ENCODE assay signal across 16 cellular contexts in the genomic region with DNA sequence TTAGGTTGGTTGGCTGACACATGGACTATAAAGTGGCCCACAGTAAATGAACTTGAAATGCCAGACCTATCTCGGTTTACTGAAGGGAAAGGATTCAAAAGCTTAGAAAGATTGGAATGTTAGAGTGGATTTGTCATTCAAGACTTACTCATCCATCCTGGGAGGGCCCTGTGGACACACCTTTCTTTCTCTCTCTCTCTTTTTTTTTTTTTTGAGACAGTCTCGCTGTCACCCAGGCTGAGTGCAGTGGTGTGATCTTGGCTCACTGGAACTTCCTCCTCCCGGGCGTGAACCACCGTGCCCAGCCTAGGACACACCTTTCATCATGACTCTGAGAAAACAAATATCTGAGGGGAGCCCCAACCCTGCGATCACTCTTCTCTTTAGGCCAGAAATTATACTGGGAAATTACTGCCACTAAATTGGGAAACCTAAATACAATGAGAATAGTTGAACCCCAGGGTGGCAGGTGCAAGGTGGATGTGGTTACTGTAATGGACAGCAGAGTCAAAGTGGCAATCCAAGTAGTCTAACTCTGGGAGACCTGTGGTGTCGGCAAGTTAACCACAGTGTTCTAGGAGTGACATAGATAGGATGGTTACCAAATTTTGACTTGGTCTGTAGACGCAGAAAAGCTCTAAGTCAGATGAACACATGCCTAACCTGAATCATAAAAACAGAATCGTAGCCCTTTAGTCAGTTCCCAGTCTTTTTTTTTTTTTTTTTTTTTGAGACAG. TPM values are rescaled to one million over a fixed set of nuclear protein-coding genes. Genes with fewer than 3 reads are reported as not detected.
DNase-seq lines count a peak whose midpoint lies in the region; ATAC-seq and TF ChIP-seq lines count a peak whose summit lies in the region.
"Had no signal": no experiment of that assay in that cellular context is flagged by ENCODE, and none has a peak within 500 bp of the region (broad histone marks: within the 10 kb centered on the region; RNA-seq: fewer than 3 reads in every experiment).

No MANE protein-coding gene starts in this region.

- peak; percentile 1 for DNase-seq in NK-92 treated with Interleukin-12 subunit alpha and Interleukin-12 subunit beta, amount 100 ng/mL, for 24 hours (lab: John Stamatoyannopoulos, UW)
- no peak for DNase-seq in NK-92 (lab: John Stamatoyannopoulos, UW; ENCODE audit: unreplicated experiment)
- DNase-seq in T-helper 17 cell, result no peak
- peak; percentile 26 to 31 (median 27) for DNase-seq in immature natural killer cell
- DNase-seq in type B pancreatic cell (ENCODE audit: extremely low spot score, unreplicated experiment), result no peak
- DNase-seq in effector CD4-positive, alpha-beta T cell, result no peak
- DNase-seq in activated T-helper 2 cell treated with anti-CD3 and anti-CD28 coated beads, Interferon-gamma antibody, Interleukin-2, Interleukin-4, amounts not matched to agents 10 μg/mL and 5 μg/mL and 100 μg/mL, durations not matched to agents 14 hours and 24 hours and 36 hours (ENCODE audit: low spot score), result no peak
- no peak for DNase-seq in activated T-cell treated with anti-CD3 and anti-CD28 coated beads, Interleukin-2, amount 50 U/mL, for 1 hour
- DNase-seq: activated CD8-positive, alpha-beta T cell treated with anti-CD3 and anti-CD28 coated beads, Interleukin-2, amount 10 ng/mL, durations not matched to agents 7 days and 5 days; activated naive CD4-positive, alpha-beta T cell treated with Interleukin-2 at 50 U/mL for 16 hours; central memory CD4-positive, alpha-beta T cell; islet precursor cell; spleen; upper lobe of left lung had no signal

- H3K36me3 Mint-ChIP-seq in T-helper 17 cell (ENCODE audit: low read depth) (peaks cover 1% of the 10 kb centered on the region), immature natural killer cell (no peaks in the 10 kb centered on the region), type B pancreatic cell (no peaks in the 10 kb centered on the region)
- no peaks in the 10 kb centered on the region for H3K36me3 Mint-ChIP-seq in activated T-helper 2 cell treated with anti-CD3 and anti-CD28 coated beads, Interferon-gamma antibody, Interleukin-2, Interleukin-4, amounts not matched to agents 10 μg/mL and 5 μg/mL and 100 μg/mL, durations not matched to agents 14 hours and 24 hours and 36 hours (ENCODE audit: low read depth)
- H3K36me3 Mint-ChIP-seq: neural progenitor cell had no signal

- no peaks in the 10 kb centered on the region for H3K27me3 Mint-ChIP-seq in T-helper 17 cell
- peaks cover 0 to 1% (median 0%) of the 10 kb centered on the region in 3 donors for H3K27me3 Mint-ChIP-seq in immature natural killer cell (ENCODE audit: low read depth in 3 of 3)
- no peaks in the 10 kb centered on the region for H3K27me3 Mint-ChIP-seq in type B pancreatic cell
- no peaks in the 10 kb centered on the region for H3K27me3 Mint-ChIP-seq in activated T-helper 2 cell treated with anti-CD3 and anti-CD28 coated beads, Interferon-gamma antibody, Interleukin-2, Interleukin-4, amounts not matched to agents 10 μg/mL and 5 μg/mL and 100 μg/mL, durations not matched to agents 14 hours and 24 hours and 36 hours (ENCODE audit: low read depth)

- no peak overlapping the region for H3K4me3 Mint-ChIP-seq in T-helper 17 cell
- peak overlapping the region in 2 of 5 donors; percentile 0 to 8 for H3K4me3 Mint-ChIP-seq in immature natural killer cell
- peak overlapping the region; percentile 13 for H3K4me3 Mint-ChIP-seq in type B pancreatic cell
- H3K4me3 Mint-ChIP-seq in activated T-helper 2 cell treated with anti-CD3 and anti-CD28 coated beads, Interferon-gamma antibody, Interleukin-2, Interleukin-4, amounts not matched to agents 10 μg/mL and 5 μg/mL and 100 μg/mL, durations not matched to agents 14 hours and 24 hours and 36 hours (ENCODE audit: low read depth), result no peak overlapping the region
- H3K4me3 Mint-ChIP-seq: activated CD8-positive, alpha-beta T cell treated with anti-CD3 and anti-CD28 coated beads, Interleukin-2, amount 10 ng/mL, durations not matched to agents 7 days and 5 days; neural progenitor cell; T-helper 1 cell treated with Interleukin-12 subunit alpha and Interleukin-12 subunit beta and Interleukin-4 antibody, amounts not matched to agents 30 μg/mL and 1 μg/mL, for 36 hours had no signal

- H3K4me1 Mint-ChIP-seq in T-helper 17 cell (no peaks in the 10 kb centered on the region), immature natural killer cell (peaks cover 6 to 10% of the 10 kb centered on the region in 2 donors), type B pancreatic cell (ENCODE audit: unreplicated experiment) (peaks cover 4% of the 10 kb centered on the region)
- no peaks in the 10 kb centered on the region for H3K4me1 Mint-ChIP-seq in activated T-helper 2 cell treated with anti-CD3 and anti-CD28 coated beads, Interferon-gamma antibody, Interleukin-2, Interleukin-4, amounts not matched to agents 10 μg/mL and 5 μg/mL and 100 μg/mL, durations not matched to agents 14 hours and 24 hours and 36 hours (ENCODE audit: low read depth)
- H3K4me1 Mint-ChIP-seq: neural progenitor cell had no signal

- intact Hi-C loops in activated T-helper 2 cell treated with anti-CD3 and anti-CD28 coated beads, Interferon-gamma antibody, Interleukin-2, Interleukin-4, amounts not matched to agents 10 μg/mL and 5 μg/mL and 100 μg/mL, durations not matched to agents 14 hours and 24 hours and 36 hours (cut with micrococcal nuclease), result no loop called here

- no peaks in the 10 kb centered on the region for H3K9me3 ChIP-seq in T-helper 17 cell (ENCODE audit: control insufficient read depth, low read length, poor library complexity, severe bottlenecking)
- H3K9me3 ChIP-seq: spleen, upper lobe of left lung had no signal

- H3K9me3 Mint-ChIP-seq in immature natural killer cell (no peaks in the 10 kb centered on the region), type B pancreatic cell (no peaks in the 10 kb centered on the region)
- no peaks in the 10 kb centered on the region for H3K9me3 Mint-ChIP-seq in activated T-helper 2 cell treated with anti-CD3 and anti-CD28 coated beads, Interferon-gamma antibody, Interleukin-2, Interleukin-4, amounts not matched to agents 10 μg/mL and 5 μg/mL and 100 μg/mL, durations not matched to agents 14 hours and 24 hours and 36 hours
- H3K9me3 Mint-ChIP-seq: neural progenitor cell; T-helper 1 cell treated with Interleukin-12 subunit alpha and Interleukin-12 subunit beta and Interleukin-4 antibody, amounts not matched to agents 30 μg/mL and 1 μg/mL, for 36 hours had no signal

- peak overlapping the region; percentile 32 for H3K27ac Mint-ChIP-seq in T-helper 17 cell
- H3K27ac Mint-ChIP-seq in immature natural killer cell, result peak overlapping the region in 3 of 6 donors; percentile 2 to 59 (median 57)
- peak overlapping the region; percentile 91 for H3K27ac Mint-ChIP-seq in type B pancreatic cell
- no peak overlapping the region for H3K27ac Mint-ChIP-seq in activated T-helper 2 cell treated with anti-CD3 and anti-CD28 coated beads, Interferon-gamma antibody, Interleukin-2, Interleukin-4, amounts not matched to agents 10 μg/mL and 5 μg/mL and 100 μg/mL, durations not matched to agents 14 hours and 24 hours and 36 hours
- H3K27ac Mint-ChIP-seq: activated CD8-positive, alpha-beta T cell treated with anti-CD3 and anti-CD28 coated beads, Interleukin-2, amount 10 ng/mL, durations not matched to agents 7 days and 5 days; neural progenitor cell; T-helper 1 cell treated with Interleukin-12 subunit alpha and Interleukin-12 subunit beta and Interleukin-4 antibody, amounts not matched to agents 30 μg/mL and 1 μg/mL, for 36 hours had no signal

- TF ChIP-seq CTCF in type B pancreatic cell (conservative IDR thresholded peaks at IDR 0.05), result no peak

- no peak for ATAC-seq in T-helper 17 cell
- ATAC-seq: activated CD8-positive, alpha-beta T cell treated with anti-CD3 and anti-CD28 coated beads, Interleukin-2, amount 10 ng/mL, durations not matched to agents 7 days and 5 days had no signal

RNA-seq across cellular contexts. Expression of a gene that starts 47.1 kb away (rescaled TPM):
- 10 to 100 TPM; 23.0 to 26.3 TPM for total RNA-seq in T-helper 17 cell
- polyA plus RNA-seq in immature natural killer cell, result 10 to 100 TPM; 17.5 to 30.1 (median 25.9) TPM
- 15.1 and 16.4 TPM in 2 replicates for total RNA-seq in type B pancreatic cell (ENCODE audit: low replicate concordance)
- 13.7 and 16.1 TPM in 2 replicates for total RNA-seq in activated T-helper 2 cell treated with anti-CD3 and anti-CD28 coated beads, Interferon-gamma antibody, Interleukin-2, Interleukin-4, amounts not matched to agents 10 μg/mL and 5 μg/mL and 100 μg/mL, durations not matched to agents 14 hours and 24 hours and 36 hours

RNA-seq across cellular contexts. Expression of a gene that starts 48.0 kb away (rescaled TPM):
- total RNA-seq in T-helper 17 cell (100 to 1,000 TPM; 103 to 115 TPM), type B pancreatic cell (ENCODE audit: low replicate concordance) (93.0 and 108 TPM in 2 replicates)
- 10 to 100 TPM in 2 of 3 donors, 1 to 10 TPM in 1; 6.7 to 12.6 (median 11.2) TPM for polyA plus RNA-seq in immature natural killer cell
- total RNA-seq in activated T-helper 2 cell treated with anti-CD3 and anti-CD28 coated beads, Interferon-gamma antibody, Interleukin-2, Interleukin-4, amounts not matched to agents 10 μg/mL and 5 μg/mL and 100 μg/mL, durations not matched to agents 14 hours and 24 hours and 36 hours, result 73.2 and 74.6 TPM in 2 replicates

Comparison
In these comparisons a context has a peak if more than half of its experiments do, and no peak if none do; other contexts are left out.
1. DNase-seq: peak in NK-92 treated with Interleukin-12 subunit alpha and Interleukin-12 subunit beta, amount 100 ng/mL, for 24 hours (single experiment) and immature natural killer cell (3 of 3); none in NK-92 (single experiment), T-helper 17 cell (0 of 3), type B pancreatic cell (single experiment), effector CD4-positive, alpha-beta T cell (single experiment), activated T-helper 2 cell treated with anti-CD3 and anti-CD28 coated beads, Interferon-gamma antibody, Interleukin-2, Interleukin-4, amounts not matched to agents 10 μg/mL and 5 μg/mL and 100 μg/mL, durations not matched to agents 14 hours and 24 hours and 36 hours (single experiment) and activated T-cell treated with anti-CD3 and anti-CD28 coated beads, Interleukin-2, amount 50 U/mL, for 1 hour (single experiment).